Comparison of ENCODE assay signal across 8 cellular contexts in the genomic region with DNA sequence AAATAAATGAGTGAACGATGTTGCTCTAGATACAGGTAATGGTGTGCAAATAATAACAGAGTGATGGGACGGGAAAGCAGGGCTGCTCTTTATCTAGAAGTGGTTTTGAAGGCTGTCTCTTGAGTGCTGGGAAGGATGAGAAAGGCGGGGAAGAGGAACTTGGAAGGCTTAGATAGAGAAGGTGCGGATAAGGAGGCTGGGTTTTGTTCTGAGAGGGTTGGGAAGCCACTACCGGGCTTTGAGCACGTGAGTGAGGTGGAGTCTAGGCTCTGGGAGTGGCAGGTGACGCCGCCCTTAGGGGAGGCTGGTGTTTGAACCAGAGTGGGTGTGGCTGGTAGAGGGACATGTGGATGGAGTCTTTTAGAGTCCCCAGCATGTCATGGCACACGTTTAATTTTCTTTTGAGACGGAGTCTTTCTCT. TPM values are rescaled to one million over a fixed set of nuclear protein-coding genes. Genes with fewer than 3 reads are reported as not detected.
DNase-seq lines count a peak whose midpoint lies in the region; ATAC-seq and TF ChIP-seq lines count a peak whose summit lies in the region.

No MANE protein-coding gene starts in this region.

- H3K27ac ChIP-seq in ACC112 (ENCODE audit: low read depth, low read length) (peak overlapping the region; percentile 85), testis (peak overlapping the region in 1 of 2 donors; percentile 95)

- intact Hi-C loops in testis (cut with DNase I; ENCODE audit: low total_unique reads): no loop called here

- peaks cover 38% of the 10 kb centered on the region for H3K4me1 Mint-ChIP-seq in activated T-cell treated with anti-CD3 and anti-CD28 coated beads, Interleukin-2, amount 50 U/mL, for 72 hours (ENCODE audit: low read depth)

- peak; percentile 46 for DNase-seq in KG1 (lab: John Stamatoyannopoulos, UW)
- peak; percentile 87 for DNase-seq in RKO (ENCODE audit: low spot score)
- DNase-seq in activated T-cell treated with anti-CD3 and anti-CD28 coated beads, Interleukin-2, amount 50 U/mL, for 72 hours: peak; percentile 73 to 85
- DNase-seq in fibroblast of mammary gland (ENCODE audit: low read depth): peak; percentile 73
- peak; percentile 20 for DNase-seq in non-pigmented ciliary epithelial cell (ENCODE audit: low read depth)
- DNase-seq in testis: peak; percentile 67

- H3K27me3 Mint-ChIP-seq in activated T-cell treated with anti-CD3 and anti-CD28 coated beads, Interleukin-2, amount 50 U/mL, for 72 hours (ENCODE audit: low read depth): no peaks in the 10 kb centered on the region

- WGBS in testis, 2 donors: 5 to 7% methylated on average over 10 of the region's 10 CpGs

- H3K4me1 ChIP-seq in ACC112 (ENCODE audit: control insufficient read depth, insufficient read depth, low read length, unreplicated experiment): no peaks in the 10 kb centered on the region
- H3K4me1 ChIP-seq in testis: peaks cover 18% of the 10 kb centered on the region

- H3K4me3 ChIP-seq in ACC112 (ENCODE audit: low read depth, low read length) (peak overlapping the region; percentile 99), fibroblast of mammary gland (ENCODE audit: control insufficient read depth, low read depth, low read length) (peak overlapping the region; percentile 76), testis (peak overlapping the region; percentile 90 to 98)

- TF ChIP-seq CTCF in fibroblast of mammary gland (conservative IDR thresholded peaks at IDR 0.05; ENCODE audit: control insufficient read depth, insufficient read depth, low read depth, low read length) (no peak), testis (IDR thresholded peaks at IDR 0.05) (no peak)

- H3K36me3 ChIP-seq in ACC112 (ENCODE audit: insufficient read depth, low read length) (0 out of 2 replicates have a peak, but pooled peaks cover 4% of the 10 kb centered on the region), testis (ENCODE audit: low read depth, missing control alignments) (no peaks in the 10 kb centered on the region)

- H2AFZ ChIP-seq in ACC112 (ENCODE audit: low read length, unreplicated experiment): peak overlapping the region; percentile 78

- H3K9me3 ChIP-seq in testis: no peaks in the 10 kb centered on the region

- H3K9me3 Mint-ChIP-seq in activated T-cell treated with anti-CD3 and anti-CD28 coated beads, Interleukin-2, amount 50 U/mL, for 72 hours: no peaks in the 10 kb centered on the region

- peaks cover 6 to 15% of the 10 kb centered on the region in 2 donors for H3K36me3 Mint-ChIP-seq in activated T-cell treated with anti-CD3 and anti-CD28 coated beads, Interleukin-2, amount 50 U/mL, for 72 hours (ENCODE audit: insufficient read depth in 2 of 2)

- H3K4me3 Mint-ChIP-seq in activated T-cell treated with anti-CD3 and anti-CD28 coated beads, Interleukin-2, amount 50 U/mL, for 72 hours: peak overlapping the region; percentile 88 to 89

- TF ChIP-seq POLR2A in testis (IDR thresholded peaks at IDR 0.05): no peak

- peak; percentile 43 for ATAC-seq in GM18858 (IDR thresholded peaks at IDR 0.05; ENCODE audit: unreplicated experiment)
- peak; percentile 66 to 68 for ATAC-seq in activated T-cell treated with anti-CD3 and anti-CD28 coated beads, Interleukin-2, amount 50 U/mL, for 72 hours (replicated peaks in 1 of 2)

- peak overlapping the region; percentile 79 for H3K27ac Mint-ChIP-seq in activated T-cell treated with anti-CD3 and anti-CD28 coated beads, Interleukin-2, amount 50 U/mL, for 72 hours

- H3K27me3 ChIP-seq in ACC112 (ENCODE audit: insufficient read depth, low read length) (no peaks in the 10 kb centered on the region), testis (no peaks in the 10 kb centered on the region)

- H3K79me2 ChIP-seq in ACC112 (ENCODE audit: control insufficient read depth, insufficient read depth, low read length, unreplicated experiment): peaks cover 40% of the 10 kb centered on the region

RNA-seq across cellular contexts. Expression of gene ARMC6, which starts 0.8 kb away (rescaled TPM):
- 10 to 100 TPM; 20.4 to 22.8 TPM for total RNA-seq in activated T-cell treated with anti-CD3 and anti-CD28 coated beads, Interleukin-2, amount 50 U/mL, for 72 hours
- 10 to 100 TPM; 53.2 to 57.0 TPM for total RNA-seq in testis
- polyA plus RNA-seq in testis (ENCODE audit: insufficient read depth, low read depth, low replicate concordance): 62.0 TPM

RNA-seq across cellular contexts. Expression of gene SUGP2, which starts 0.9 kb away (rescaled TPM):
- total RNA-seq in activated T-cell treated with anti-CD3 and anti-CD28 coated beads, Interleukin-2, amount 50 U/mL, for 72 hours: 100 to 1,000 TPM; 106 to 122 TPM
- 100 to 1,000 TPM; 176 to 254 TPM for total RNA-seq in testis
- 331 TPM for polyA plus RNA-seq in testis (ENCODE audit: insufficient read depth, low read depth, low replicate concordance)

RNA-seq across cellular contexts. Expression of gene SLC25A42, which starts 29.6 kb away (rescaled TPM):
- 10 to 100 TPM; 18.2 to 27.7 TPM for total RNA-seq in activated T-cell treated with anti-CD3 and anti-CD28 coated beads, Interleukin-2, amount 50 U/mL, for 72 hours
- 10 to 100 TPM; 14.3 to 14.7 TPM for total RNA-seq in testis
- 14.0 TPM for polyA plus RNA-seq in testis (ENCODE audit: insufficient read depth, low read depth, low replicate concordance)

Comparison
In these comparisons a context has a peak if more than half of its experiments do, and no peak if none do; other contexts are left out.
1. DNase-seq: peak in every context shown above with its lines; median percentile 87 in RKO; 79 in activated T-cell treated with anti-CD3 and anti-CD28 coated beads, Interleukin-2, amount 50 U/mL, for 72 hours; 73 in fibroblast of mammary gland; 67 in testis; 46 in KG1; 20 in non-pigmented ciliary epithelial cell.